ENCODE assay signal across 13 cellular contexts in the genomic region with DNA sequence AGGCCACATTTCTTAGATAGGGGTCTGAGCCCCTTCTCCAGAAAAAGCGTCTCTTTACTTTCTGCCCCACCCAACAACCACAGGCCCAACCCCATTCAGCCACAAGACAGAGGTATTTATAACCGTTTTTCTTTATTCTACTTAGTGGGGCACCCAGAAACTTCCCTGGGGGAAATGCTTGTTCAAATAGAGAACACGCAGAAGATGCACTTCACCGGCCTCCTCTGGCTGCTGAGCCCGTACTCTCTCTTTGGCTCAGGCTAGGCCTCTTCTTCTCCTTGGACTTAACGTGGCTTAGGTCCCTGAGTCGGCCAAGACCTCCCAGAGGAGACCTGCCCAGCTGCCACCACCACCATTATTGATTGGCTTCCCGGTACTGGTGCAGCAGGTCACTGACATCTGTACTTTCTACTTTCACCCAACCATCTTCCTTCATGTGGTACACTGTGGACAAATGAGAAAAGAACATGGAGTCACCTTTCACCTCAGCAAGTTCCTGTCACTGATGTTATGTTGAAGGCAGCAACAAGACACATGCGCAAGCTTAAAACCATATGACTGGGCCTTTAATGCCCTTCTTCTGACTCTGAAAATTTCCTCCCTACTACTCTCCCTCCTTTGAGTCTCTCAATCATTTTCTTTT. TPM values are rescaled to one million over a fixed set of nuclear protein-coding genes. Genes with fewer than 3 reads are reported as not detected.
DNase-seq lines count a peak whose midpoint lies in the region; ATAC-seq and TF ChIP-seq lines count a peak whose summit lies in the region.
"Had no signal": no experiment of that assay in that cellular context is flagged by ENCODE, and none has a peak within 500 bp of the region (broad histone marks: within the 10 kb centered on the region; RNA-seq: fewer than 3 reads in every experiment).

No MANE protein-coding gene starts in this region.

- DNase-seq in CD4-positive, alpha-beta T cell: no peak
- DNase-seq in activated T-cell treated with anti-CD3 and anti-CD28 coated beads, Interleukin-2, amount 50 U/mL, for 48 hours: peak; percentile 61 to 66
- peak in 6 of 10 donors; percentile 35 to 56 (median 41) for DNase-seq in naive thymus-derived CD8-positive, alpha-beta T cell
- DNase-seq in nucleus accumbens (lab: John Stamatoyannopoulos, UW): no peak
- DNase-seq in trophoblast cell: no peak
- DNase-seq in UCSD-AML1 (lab: John Stamatoyannopoulos, UW; ENCODE audit: unreplicated experiment): no peak
- DNase-seq: cortex of kidney, KBM-7, NCI-H2107 had no signal

- H4K91ac ChIP-seq in trophoblast cell (ENCODE audit: low read depth, low read length): no peak overlapping the region

- no peak overlapping the region for H3K9ac ChIP-seq in trophoblast cell (ENCODE audit: low read length)

- H3K4me2 ChIP-seq in trophoblast cell (ENCODE audit: low read length): no peak overlapping the region

- H3K4me1 ChIP-seq in trophoblast cell (ENCODE audit: control insufficient read depth in 1 of 2, insufficient read depth in 2 of 2, low read length in 2 of 2): peaks cover 8 to 13% of the 10 kb centered on the region in 2 experiments

- TF ChIP-seq CTCF in CD4-positive, alpha-beta T cell (IDR thresholded peaks at IDR 0.05): no peak

- H2AFZ ChIP-seq in trophoblast cell (ENCODE audit: insufficient read depth, low read length, poor library complexity): no peak overlapping the region

- H3K36me3 Mint-ChIP-seq in CD4-positive, alpha-beta T cell (ENCODE audit: low read depth): peaks cover 87% of the 10 kb centered on the region
- H3K36me3 Mint-ChIP-seq in naive thymus-derived CD8-positive, alpha-beta T cell: peaks cover 22 to 60% (median 34%) of the 10 kb centered on the region in 3 donors

- H3K4ac ChIP-seq in trophoblast cell (ENCODE audit: low read depth, low read length): no peak overlapping the region

- peak overlapping the region; percentile 99 for H3K27ac Mint-ChIP-seq in CD4-positive, alpha-beta T cell
- H3K27ac Mint-ChIP-seq in naive thymus-derived CD8-positive, alpha-beta T cell: peak overlapping the region; percentile 87 to 100 (median 98)

- WGBS in trophoblast cell (ENCODE audit: extremely low coverage, insufficient coverage, insufficient read length): no CpG with 5 or more reads among the region's 9 CpGs

- no peak overlapping the region for H3K14ac ChIP-seq in trophoblast cell (ENCODE audit: low read length)

- H3K23ac ChIP-seq in trophoblast cell (ENCODE audit: low read length): no peak overlapping the region

- peak overlapping the region; percentile 97 for H3K4me3 Mint-ChIP-seq in CD4-positive, alpha-beta T cell
- peak overlapping the region; percentile 41 to 99 (median 94) for H3K4me3 Mint-ChIP-seq in naive thymus-derived CD8-positive, alpha-beta T cell

- no peak overlapping the region for H3K4me3 ChIP-seq in trophoblast cell (ENCODE audit: low read depth, low read length)
- H3K4me3 ChIP-seq: skin epidermis had no signal

- H3K79me2 ChIP-seq in trophoblast cell (ENCODE audit: control insufficient read depth, insufficient read depth, low read length, poor library complexity): no peaks in the 10 kb centered on the region

- H3K4me1 Mint-ChIP-seq in CD4-positive, alpha-beta T cell (ENCODE audit: low read depth): peaks cover 90% of the 10 kb centered on the region
- peaks cover 46 to 83% (median 74%) of the 10 kb centered on the region in 4 donors for H3K4me1 Mint-ChIP-seq in naive thymus-derived CD8-positive, alpha-beta T cell

- H2BK12ac ChIP-seq in trophoblast cell (ENCODE audit: low read length): no peak overlapping the region

- CTCF ChIA-PET in CD4-positive, alpha-beta T cell (lab: Charles Lee): interaction anchor here (1.1 to 6.8 kb wide), 4 partner anchors 16 to 134 kb away, joined by 3 to 288 read pairs (median 104); a partner anchor contains a TSS

- H3K36me3 ChIP-seq in trophoblast cell (ENCODE audit: control insufficient read depth in 1 of 2, insufficient read depth in 2 of 2, low read length in 2 of 2): no peaks in the 10 kb centered on the region

- POLR2A ChIA-PET in CD4-positive, alpha-beta T cell (lab: Charles Lee): interaction anchor here (0.9 to 11.2 kb wide), 4 partner anchors 16 to 130 kb away, joined by 3 to 901 read pairs (median 363); a partner anchor contains a TSS
- POLR2A ChIA-PET in naive thymus-derived CD8-positive, alpha-beta T cell (lab: Charles Lee): interaction anchor here (0.6 to 10.6 kb wide), 6 partner anchors 10 to 569 kb away, joined by 3 to 743 read pairs (median 94); a partner anchor contains a TSS

- H2AK5ac ChIP-seq in trophoblast cell (ENCODE audit: low read length): no peak overlapping the region

- no peaks in the 10 kb centered on the region for H3K9me3 ChIP-seq in CD4-positive, alpha-beta T cell (ENCODE audit: control insufficient read depth, low read length)
- H3K9me3 ChIP-seq in trophoblast cell (ENCODE audit: insufficient read depth, low read depth, low read length): peaks cover 5% of the 10 kb centered on the region

- H3K9me3 Mint-ChIP-seq in CD4-positive, alpha-beta T cell: no peaks in the 10 kb centered on the region
- H3K9me3 Mint-ChIP-seq in naive thymus-derived CD8-positive, alpha-beta T cell: no peaks in the 10 kb centered on the region

- H3K18ac ChIP-seq in trophoblast cell (ENCODE audit: low read length): no peak overlapping the region

- no peak overlapping the region for H4K12ac ChIP-seq in trophoblast cell (ENCODE audit: low read depth, low read length)

- no peak overlapping the region for H2BK5ac ChIP-seq in trophoblast cell (ENCODE audit: low read depth, low read length, poor library complexity)

- TF ChIP-seq POLR2A in GM18505 (IDR thresholded peaks at IDR 0.05; ENCODE audit: borderline replicate concordance, extremely low read depth, insufficient read depth, insufficient read length): peak; percentile 69

- H3K27ac ChIP-seq in CD4-positive, alpha-beta T cell (ENCODE audit: low read depth, low read length): peak overlapping the region; percentile 55
- no peak overlapping the region for H3K27ac ChIP-seq in trophoblast cell (ENCODE audit: low read depth, low read length)

- no peak overlapping the region for H2BK120ac ChIP-seq in trophoblast cell (ENCODE audit: insufficient read depth, low read length, poor library complexity)

- no peak for ATAC-seq in CD4-positive, alpha-beta T cell (ENCODE audit: poor library complexity)
- no peak for ATAC-seq in GM18505 (IDR thresholded peaks at IDR 0.05; ENCODE audit: unreplicated experiment)
- no peak for ATAC-seq in naive thymus-derived CD8-positive, alpha-beta T cell
- ATAC-seq in HG03097 (IDR thresholded peaks at IDR 0.05; ENCODE audit: low FRiP score, unreplicated experiment): no peak

- H3K27me3 ChIP-seq in CD4-positive, alpha-beta T cell (ENCODE audit: control insufficient read depth, insufficient read depth, low read length): no peaks in the 10 kb centered on the region
- H3K27me3 ChIP-seq in trophoblast cell (ENCODE audit: insufficient read depth, low read length): peaks cover 26% of the 10 kb centered on the region

- no peak overlapping the region for H4K8ac ChIP-seq in trophoblast cell (ENCODE audit: low read depth, low read length)

- H3K79me1 ChIP-seq in trophoblast cell (ENCODE audit: low read length): no peaks in the 10 kb centered on the region

- intact Hi-C loops in CD4-positive, alpha-beta T cell (cut with DNase I, micrococcal nuclease): loop anchor here (10.0 kb wide), 2 partner anchors 364 to 1404 kb away; a partner anchor contains a TSS

- no peaks in the 10 kb centered on the region for H3K27me3 Mint-ChIP-seq in CD4-positive, alpha-beta T cell
- no peaks in the 10 kb centered on the region for H3K27me3 Mint-ChIP-seq in naive thymus-derived CD8-positive, alpha-beta T cell

RNA-seq across cellular contexts. Expression of a gene that starts 2.2 kb away (rescaled TPM):
- 100 to 1,000 TPM; 165 to 171 TPM for total RNA-seq in CD4-positive, alpha-beta T cell
- total RNA-seq in naive thymus-derived CD8-positive, alpha-beta T cell: 100 to 1,000 TPM in 1 of 2 experiments, 10 to 100 TPM in 1; 96.2 to 117 TPM
- polyA plus RNA-seq in naive thymus-derived CD8-positive, alpha-beta T cell: 10 to 100 TPM; 24.2 to 36.6 (median 25.3) TPM
- 0.82 and 0.92 TPM in 2 replicates for polyA plus RNA-seq in trophoblast cell (2013)

RNA-seq across cellular contexts. Expression of a gene that starts 3.1 kb away (rescaled TPM):
- total RNA-seq in CD4-positive, alpha-beta T cell: 100 to 1,000 TPM; 120 to 121 TPM
- 100 to 1,000 TPM; 133 to 138 TPM for total RNA-seq in naive thymus-derived CD8-positive, alpha-beta T cell
- polyA plus RNA-seq in naive thymus-derived CD8-positive, alpha-beta T cell: 100 to 1,000 TPM; 350 to 386 (median 386) TPM
- polyA plus RNA-seq in trophoblast cell (2013): 0.16 and 0.17 TPM in 2 replicates

RNA-seq across cellular contexts. Expression of a gene that starts 12.8 kb away (rescaled TPM):
- 10 to 100 TPM; 91.5 to 93.9 TPM for total RNA-seq in CD4-positive, alpha-beta T cell
- 100 to 1,000 TPM; 113 TPM for total RNA-seq in naive thymus-derived CD8-positive, alpha-beta T cell
- polyA plus RNA-seq in naive thymus-derived CD8-positive, alpha-beta T cell: 100 to 1,000 TPM; 197 to 283 (median 230) TPM
- polyA plus RNA-seq in trophoblast cell (2013): 1.9 and 2.2 TPM in 2 replicates

RNA-seq across cellular contexts. Expression of a gene that starts 13.3 kb away (rescaled TPM):
- 10 to 100 TPM; 37.2 to 38.4 TPM for total RNA-seq in CD4-positive, alpha-beta T cell
- 100 to 1,000 TPM; 102 to 104 TPM for total RNA-seq in naive thymus-derived CD8-positive, alpha-beta T cell
- polyA plus RNA-seq in naive thymus-derived CD8-positive, alpha-beta T cell: 100 to 1,000 TPM; 402 to 432 (median 424) TPM
- polyA plus RNA-seq in trophoblast cell (2013): not detected in 2 replicates

RNA-seq across cellular contexts. Expression of a gene that starts 23.9 kb away (rescaled TPM):
- 1 to 10 TPM; 2.9 to 3.2 TPM for total RNA-seq in CD4-positive, alpha-beta T cell
- 1 to 10 TPM; 3.9 to 5.6 TPM for total RNA-seq in naive thymus-derived CD8-positive, alpha-beta T cell
- polyA plus RNA-seq in naive thymus-derived CD8-positive, alpha-beta T cell: under 1 TPM in 2 of 3 donors, not detected in 1; 0.43 to 0.75 TPM
- polyA plus RNA-seq in trophoblast cell (2013): 0.15 and 0.21 TPM in 2 replicates
- total RNA-seq: myocyte had no signal

Comparison
In these comparisons a context has a peak if more than half of its experiments do, and no peak if none do; other contexts are left out.
1. DNase-seq: peak in activated T-cell treated with anti-CD3 and anti-CD28 coated beads, Interleukin-2, amount 50 U/mL, for 48 hours (2 of 2) and naive thymus-derived CD8-positive, alpha-beta T cell (6 of 10); none in CD4-positive, alpha-beta T cell (0 of 10), nucleus accumbens (0 of 56), trophoblast cell (0 of 2) and UCSD-AML1 (single experiment).